ENCODE assay signal across 13 cellular contexts in the genomic region with DNA sequence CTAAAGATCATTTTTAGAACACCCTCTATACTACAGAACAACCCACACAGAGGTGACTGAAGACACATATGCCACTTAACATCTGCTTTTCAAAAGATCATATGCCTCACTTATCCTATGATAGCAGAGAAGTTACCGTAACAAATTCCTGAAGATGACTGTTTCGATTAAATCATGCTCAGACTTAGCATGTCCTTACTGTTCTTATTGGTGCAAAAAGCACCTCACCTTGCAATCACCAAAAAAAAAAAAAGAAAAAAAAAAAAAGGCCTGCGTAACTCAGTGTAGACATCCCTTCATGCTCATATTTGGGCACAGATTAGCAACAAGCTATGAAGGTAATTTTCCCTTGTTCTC. TPM values are rescaled to one million over a fixed set of nuclear protein-coding genes. Genes with fewer than 3 reads are reported as not detected.
DNase-seq lines count a peak whose midpoint lies in the region; ATAC-seq and TF ChIP-seq lines count a peak whose summit lies in the region.
"Had no signal": no experiment of that assay in that cellular context is flagged by ENCODE, and none has a peak within 500 bp of the region (broad histone marks: within the 10 kb centered on the region; RNA-seq: fewer than 3 reads in every experiment).

No MANE protein-coding gene starts in this region.

- H3K9me3 ChIP-seq in breast epithelium (no peaks in the 10 kb centered on the region), skeletal muscle tissue (ENCODE audit: control insufficient read depth in 3 of 3, low read length in 3 of 3) (no peaks in the 10 kb centered on the region)

- H3K27ac Mint-ChIP-seq in activated CD4-positive, alpha-beta T cell treated with anti-CD3 and anti-CD28 coated beads for 36 hours: no peak overlapping the region
- H3K27ac Mint-ChIP-seq: B cell; stimulated activated naive CD8-positive, alpha-beta T cell treated with anti-CD3 and anti-CD28 coated beads, Interleukin-15, Interleukin-2, amounts not matched to agents 100 ng/mL and 50 ng/mL, for 24 hours had no signal

- H3K9ac ChIP-seq in skeletal muscle tissue (ENCODE audit: low read depth in 1 of 3, low read length in 3 of 3): no peak overlapping the region

- H3K36me3 ChIP-seq in breast epithelium (no peaks in the 10 kb centered on the region), skeletal muscle tissue (ENCODE audit: control insufficient read depth in 3 of 3, insufficient read depth in 3 of 3, low read length in 3 of 3) (no peaks in the 10 kb centered on the region)

- peaks cover 0 to 7% of the 10 kb centered on the region in 2 donors for H3K4me1 ChIP-seq in breast epithelium
- peaks cover 10 to 27% (median 17%) of the 10 kb centered on the region in 3 donors for H3K4me1 ChIP-seq in skeletal muscle tissue (ENCODE audit: control insufficient read depth in 3 of 3, insufficient read depth in 3 of 3, low read length in 3 of 3)

- H3K4me1 Mint-ChIP-seq in activated CD4-positive, alpha-beta T cell treated with anti-CD3 and anti-CD28 coated beads for 36 hours: peaks cover 6% of the 10 kb centered on the region
- H3K4me1 Mint-ChIP-seq: B cell had no signal

- H3K27me3 ChIP-seq in breast epithelium (no peaks in the 10 kb centered on the region), skeletal muscle tissue (ENCODE audit: control insufficient read depth in 3 of 3, insufficient read depth in 3 of 3, low read length in 3 of 3) (no peaks in the 10 kb centered on the region)

- H3K36me3 Mint-ChIP-seq in activated CD4-positive, alpha-beta T cell treated with anti-CD3 and anti-CD28 coated beads for 36 hours (ENCODE audit: low read depth): no peaks in the 10 kb centered on the region

- no peak for TF ChIP-seq POLR2A in breast epithelium (IDR thresholded peaks at IDR 0.05)

- no peak overlapping the region for H3K4me3 Mint-ChIP-seq in activated CD4-positive, alpha-beta T cell treated with anti-CD3 and anti-CD28 coated beads for 36 hours
- H3K4me3 Mint-ChIP-seq: B cell; stimulated activated naive CD8-positive, alpha-beta T cell treated with anti-CD3 and anti-CD28 coated beads, Interleukin-15, Interleukin-2, amounts not matched to agents 100 ng/mL and 50 ng/mL, for 24 hours had no signal

- H3K27ac ChIP-seq in breast epithelium: peak overlapping the region; percentile 79 to 85
- peak overlapping the region; percentile 6 for H3K27ac ChIP-seq in skeletal muscle tissue (ENCODE audit: low read depth, low read length)

- intact Hi-C loops in breast epithelium (cut with DNase I; ENCODE audit: low total_unique reads): loop anchor here (10.0 kb wide), 1 partner anchor 294 kb away; the partner anchor contains the start of gene BEND6
- intact Hi-C loops in activated CD4-positive, alpha-beta T cell treated with anti-CD3 and anti-CD28 coated beads for 36 hours (cut with DNase I, micrococcal nuclease): no loop called here

- no peaks in the 10 kb centered on the region for H3K9me3 Mint-ChIP-seq in activated CD4-positive, alpha-beta T cell treated with anti-CD3 and anti-CD28 coated beads for 36 hours (ENCODE audit: low read depth)
- H3K9me3 Mint-ChIP-seq: stimulated activated naive CD8-positive, alpha-beta T cell treated with anti-CD3 and anti-CD28 coated beads, Interleukin-15, Interleukin-2, amounts not matched to agents 100 ng/mL and 50 ng/mL, for 24 hours had no signal

- POLR2A ChIA-PET in activated CD4-positive, alpha-beta T cell treated with anti-CD3 and anti-CD28 coated beads for 36 hours (lab: Charles Lee): no interaction called here

- CTCF ChIA-PET in activated CD4-positive, alpha-beta T cell treated with anti-CD3 and anti-CD28 coated beads for 36 hours (lab: Charles Lee): interaction anchor here (0.6 to 1.0 kb wide), 2 partner anchors 9 to 68 kb away, joined by 3 to 4 read pairs; no protein-coding TSS in a partner anchor

- H3K27me3 Mint-ChIP-seq in activated CD4-positive, alpha-beta T cell treated with anti-CD3 and anti-CD28 coated beads for 36 hours: peaks cover 2% of the 10 kb centered on the region
- H3K27me3 Mint-ChIP-seq: B cell; stimulated activated naive CD8-positive, alpha-beta T cell treated with anti-CD3 and anti-CD28 coated beads, Interleukin-15, Interleukin-2, amounts not matched to agents 100 ng/mL and 50 ng/mL, for 24 hours had no signal

- TF ChIP-seq CTCF in breast epithelium (IDR thresholded peaks at IDR 0.05): no peak

- H3K4me3 ChIP-seq in breast epithelium (no peak overlapping the region), skeletal muscle tissue (ENCODE audit: low read length in 3 of 3) (no peak overlapping the region)

- peak; percentile 26 for ATAC-seq in GM19372 (IDR thresholded peaks at IDR 0.05; ENCODE audit: low read depth, unreplicated experiment)
- peak; percentile 30 for ATAC-seq in HG03159 (IDR thresholded peaks at IDR 0.05; ENCODE audit: unreplicated experiment)
- ATAC-seq in activated CD4-positive, alpha-beta T cell treated with anti-CD3 and anti-CD28 coated beads for 36 hours: no peak
- ATAC-seq: HepG2 had no signal

- DNase-seq in breast epithelium (ENCODE audit: low spot score in 2 of 2): no peak
- no peak for DNase-seq in NCI-H1417 treated with DMSO at 0.1 percent for 48 hours (lab: John Stamatoyannopoulos, UW)
- no peak for DNase-seq in SHP77 treated with DMSO at 0.1 percent for 48 hours (lab: John Stamatoyannopoulos, UW)
- DNase-seq in activated CD4-positive, alpha-beta T cell treated with anti-CD3 and anti-CD28 coated beads for 36 hours: no peak
- DNase-seq in DMS53 (lab: John Stamatoyannopoulos, UW): no peak
- DNase-seq: EL, SIG-M5 had no signal

RNA-seq across cellular contexts. Expression of gene DST, which starts 17.7 kb away (rescaled TPM):
- total RNA-seq in breast epithelium (1,000 to 10,000 TPM in 1 of 3 donors, 100 to 1,000 TPM in 2; 272 to 1,354 (median 700) TPM), skeletal muscle tissue (183 TPM)
- 1 to 10 TPM; 6.7 to 6.8 TPM for total RNA-seq in activated CD4-positive, alpha-beta T cell treated with anti-CD3 and anti-CD28 coated beads for 36 hours

Comparison
In these comparisons a context has a peak if more than half of its experiments do, and no peak if none do; other contexts are left out.
1. RNA of gene DST, which starts 17.7 kb away (total RNA-seq): 272 to 1,354 TPM in breast epithelium and 183 TPM in skeletal muscle tissue (single experiment); 6.7 to 6.8 TPM in activated CD4-positive, alpha-beta T cell treated with anti-CD3 and anti-CD28 coated beads for 36 hours; every median in the first group is over 10 times any median in the second.